ENCODE assay signal across 28 cellular contexts in the genomic region with DNA sequence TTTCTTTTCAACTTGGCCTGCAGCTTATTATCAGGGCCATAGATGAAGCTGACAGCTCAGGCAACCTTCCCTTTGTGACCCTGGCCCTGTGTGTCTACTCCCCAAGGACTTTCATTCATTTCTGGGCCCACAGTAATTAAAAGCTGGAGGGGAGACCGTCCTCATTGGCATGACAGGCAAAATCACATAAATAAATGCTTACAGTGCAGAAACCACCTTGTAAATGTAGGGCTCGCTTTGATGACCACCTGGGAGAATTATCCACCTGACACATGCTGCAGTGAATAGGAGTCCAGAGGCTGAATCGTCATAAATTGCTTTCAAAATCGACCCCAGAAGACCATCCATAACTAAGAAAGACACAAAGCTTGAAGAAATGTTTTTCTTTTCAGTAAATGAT.
"Had no signal": no experiment of that assay in that cellular context is flagged by ENCODE, and none has a peak within 500 bp of the region (broad histone marks: within the 10 kb centered on the region; RNA-seq: fewer than 3 reads in every experiment).

No MANE protein-coding gene starts in this region.

- H3K9me3 ChIP-seq: ascending aorta, colonic mucosa, gastrocnemius medialis had no signal

- H3K4me3 ChIP-seq: ascending aorta, breast epithelium, cardiac muscle cell, colonic mucosa, esophagus muscularis mucosa, gastrocnemius medialis, heart left ventricle had no signal

- H3K27ac ChIP-seq: ascending aorta, breast epithelium, cardiac muscle cell, colonic mucosa, esophagus muscularis mucosa, foreskin keratinocyte, gastrocnemius medialis, heart left ventricle had no signal

- H3K36me3 ChIP-seq: ascending aorta, breast epithelium, cardiac muscle cell, colonic mucosa, esophagus muscularis mucosa, gastrocnemius medialis, heart left ventricle had no signal

- DNase-seq: activated CD4-positive, alpha-beta memory T cell treated with anti-CD3 and anti-CD28 coated beads for 36 hours; activated CD4-positive, alpha-beta T cell treated with anti-CD3 and anti-CD28 coated beads for 36 hours; activated CD4-positive, alpha-beta T cell treated with anti-CD3 and anti-CD28 coated beads, Interleukin-2, amount 10 ng/mL, durations not matched to agents 24 days and 14 days; activated CD4-positive, CD25-positive, alpha-beta regulatory T cell; activated CD4-positive, CD25-positive, alpha-beta regulatory T cell treated with anti-CD3 and anti-CD28 coated beads, Interleukin-2, amount 50 U/mL, for 72 hours; activated CD8-positive, alpha-beta memory T cell treated with anti-CD3 and anti-CD28 coated beads, Interleukin-2, amount 50 U/mL, for 48 hours; activated gamma-delta T cell; activated naive CD4-positive, alpha-beta T cell; activated naive CD4-positive, alpha-beta T cell treated with anti-CD3 and anti-CD28 coated beads, Interleukin-2, amount 10 ng/mL, durations not matched to agents 7 days and 5 days; activated naive CD8-positive, alpha-beta T cell treated with anti-CD3 and anti-CD28 coated beads, Interleukin-2, amount 10 ng/mL, durations not matched to agents 7 days and 5 days; activated T-cell treated with anti-CD3 and anti-CD28 coated beads for 4 hours; activated T-cell treated with anti-CD3 and anti-CD28 coated beads, Interleukin-2, amount 50 U/mL, for 24 hours; activated T-cell treated with anti-CD3 and anti-CD28 coated beads, Interleukin-2, amount 50 U/mL, for 72 hours; central memory CD4-positive, alpha-beta T cell; cerebellar nuclear complex; colonic mucosa; effector CD8-positive, alpha-beta T cell; erythroblast; foreskin keratinocyte; gastrocnemius medialis; glutamatergic neuron; heart left ventricle; T-helper 2 cell had no signal

- H3K27me3 ChIP-seq: ascending aorta, breast epithelium, cardiac muscle cell, colonic mucosa, esophagus muscularis mucosa, gastrocnemius medialis, heart left ventricle had no signal

- H3K4me1 ChIP-seq: ascending aorta, breast epithelium, colonic mucosa, esophagus muscularis mucosa, foreskin keratinocyte, gastrocnemius medialis, heart left ventricle had no signal

- ATAC-seq: activated CD4-positive, alpha-beta T cell treated with anti-CD3 and anti-CD28 coated beads for 36 hours; activated naive CD4-positive, alpha-beta T cell treated with anti-CD3 and anti-CD28 coated beads, Interleukin-2, amount 50 U/mL, for 72 hours; activated T-cell treated with anti-CD3 and anti-CD28 coated beads, Interleukin-2, amount 50 U/mL, for 72 hours; foreskin keratinocyte; gastrocnemius medialis; heart left ventricle had no signal
